In the genomic region with DNA sequence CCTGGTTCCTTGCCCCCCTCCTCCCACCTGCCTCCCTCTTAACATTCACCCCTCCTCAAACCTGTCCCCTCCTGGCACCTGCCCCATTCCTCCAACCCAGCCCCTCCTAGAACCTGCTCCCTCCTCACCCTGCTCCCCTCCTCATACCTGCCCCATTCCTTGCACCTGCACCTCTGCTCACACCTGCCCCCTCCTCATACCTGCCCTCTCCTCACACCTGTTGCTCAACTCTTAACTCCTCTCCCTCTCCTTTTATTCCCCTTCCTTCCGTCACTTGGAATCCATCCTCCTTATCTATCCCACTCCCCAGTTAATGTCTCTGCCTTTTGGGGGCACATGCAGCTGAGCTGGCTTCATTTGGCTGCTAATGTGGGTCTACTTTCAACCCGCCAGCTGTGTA, we compare ENCODE assay signal across 23 cellular contexts.
"Had no signal": no experiment of that assay in that cellular context is flagged by ENCODE, and none has a peak within 500 bp of the region (broad histone marks: within the 10 kb centered on the region; RNA-seq: fewer than 3 reads in every experiment).

No MANE protein-coding gene starts in this region.

- H3K9me3 Mint-ChIP-seq: mesothelial cell of epicardium had no signal

- H3K4me3 Mint-ChIP-seq: mesothelial cell of epicardium had no signal

- H3K27ac ChIP-seq: coronary artery, dorsolateral prefrontal cortex, epithelial cell of prostate, esophagus squamous epithelium, gastrocnemius medialis, heart right ventricle, left lung, lower lobe of right lung had no signal

- H3K27ac Mint-ChIP-seq: mesothelial cell of epicardium had no signal

- DNase-seq: dermis blood vessel endothelial cell; dorsolateral prefrontal cortex; effector CD4-positive, alpha-beta T cell; effector memory CD4-positive, alpha-beta T cell; erythroblast; esophagus squamous epithelium; foreskin fibroblast; foreskin melanocyte; gastrocnemius medialis; glutamatergic neuron; head of caudate nucleus; heart right ventricle; hippocampal formation; left cardiac atrium; left lung; left ventricle myocardium superior; lower lobe of right lung; mesenchymal stem cell; mucosa of descending colon had no signal

- H3K9me3 ChIP-seq: esophagus squamous epithelium, gastrocnemius medialis, heart right ventricle, left lung, lower lobe of right lung, mucosa of descending colon had no signal

- H3K36me3 Mint-ChIP-seq: mesothelial cell of epicardium had no signal

- ATAC-seq: esophagus mucosa, gastrocnemius medialis, heart right ventricle, left cardiac atrium, left lung, left ventricle myocardium superior, mucosa of descending colon had no signal

- H3K4me1 ChIP-seq: esophagus squamous epithelium, gastrocnemius medialis, heart right ventricle, left lung, lower lobe of right lung had no signal

- H3K4me1 Mint-ChIP-seq: mesothelial cell of epicardium had no signal

- H3K36me3 ChIP-seq: esophagus squamous epithelium, gastrocnemius medialis, heart right ventricle, left lung, lower lobe of right lung had no signal

- H3K27me3 ChIP-seq: esophagus squamous epithelium, gastrocnemius medialis, left lung had no signal

- H3K4me3 ChIP-seq: coronary artery, dorsolateral prefrontal cortex, esophagus squamous epithelium, gastrocnemius medialis, heart right ventricle, left lung, lower lobe of right lung, mucosa of descending colon had no signal
